Comparison of ENCODE assay signal across 1 cellular context in genomic region chr5:40046792-40047191, GRCh38.
TF ChIP-seq lines count a peak whose summit lies in the region.

No MANE protein-coding gene starts in this region.

TF ChIP-seq in IMR-90, 13 proteins besides CTCF, POLR2A, EP300 and RAD21 (continued from another document):
- TF ChIP-seq USF2 (IDR thresholded peaks at IDR 0.05; ENCODE audit: low read depth, low read length), result no peak
